In genomic region chr1:62288224-62288623, GRCh38 we compare ENCODE assay signal across 18 cellular contexts. TPM values are rescaled to one million over a fixed set of nuclear protein-coding genes. Genes with fewer than 3 reads are reported as not detected.
"Had no signal": no experiment of that assay in that cellular context is flagged by ENCODE, and none has a peak within 500 bp of the region (broad histone marks: within the 10 kb centered on the region; RNA-seq: fewer than 3 reads in every experiment).

No MANE protein-coding gene starts in this region.

- H3K4me3 ChIP-seq: hepatocyte, mucosa of descending colon, sigmoid colon, skin epidermis, upper lobe of left lung, uterus had no signal

- H3K36me3 Mint-ChIP-seq: natural killer cell had no signal

- H3K27me3 ChIP-seq: hepatocyte, upper lobe of left lung, uterus had no signal

- H2AFZ ChIP-seq: hepatocyte had no signal

- H3K9me3 Mint-ChIP-seq: dendritic cell treated with granulocyte-macrophage colony-stimulating factor and Interleukin-4, amounts not matched to agents 40 ng/mL and 50 ng/mL, for 4 days; natural killer cell had no signal

- H3K79me2 ChIP-seq: hepatocyte had no signal

- ATAC-seq: mucosa of descending colon, natural killer cell had no signal

- H3K27ac Mint-ChIP-seq: dendritic cell treated with granulocyte-macrophage colony-stimulating factor and Interleukin-4, amounts not matched to agents 40 ng/mL and 50 ng/mL, for 4 days; natural killer cell had no signal

- H3K9me3 ChIP-seq: mucosa of descending colon, sigmoid colon, upper lobe of left lung, uterus had no signal

- H3K4me1 ChIP-seq: sigmoid colon, uterus had no signal

- H3K4me2 ChIP-seq: hepatocyte had no signal

- FAIRE-seq: colon had no signal

- DNase-seq: cerebellar nuclear complex; effector CD4-positive, alpha-beta T cell; foreskin melanocyte; head of caudate nucleus; mammary epithelial cell; mucosa of descending colon; natural killer cell; posterior cingulate gyrus; sigmoid colon; stimulated activated CD4-positive, alpha-beta T cell treated with anti-CD3 and anti-CD28 coated beads, Interleukin-2, amount 100 ng/mL, for 48 hours; stimulated activated naive CD4-positive, alpha-beta T cell treated with Interleukin-2 at 50 U/mL for 16 hours; upper lobe of left lung; uterus had no signal

- H3K27ac ChIP-seq: hepatocyte, sigmoid colon, skin epidermis, upper lobe of left lung, uterus had no signal

- H3K4me1 Mint-ChIP-seq: natural killer cell had no signal

- H3K4me3 Mint-ChIP-seq: dendritic cell treated with granulocyte-macrophage colony-stimulating factor and Interleukin-4, amounts not matched to agents 40 ng/mL and 50 ng/mL, for 4 days; natural killer cell had no signal

- H3K36me3 ChIP-seq: sigmoid colon, upper lobe of left lung, uterus had no signal

RNA-seq across cellular contexts. Expression of gene KANK4, which starts 31.0 kb away (rescaled TPM):
- total RNA-seq: natural killer cell, pulmonary artery endothelial cell had no signal
